Comparison of ENCODE assay signal across 8 cellular contexts in the genomic region with DNA sequence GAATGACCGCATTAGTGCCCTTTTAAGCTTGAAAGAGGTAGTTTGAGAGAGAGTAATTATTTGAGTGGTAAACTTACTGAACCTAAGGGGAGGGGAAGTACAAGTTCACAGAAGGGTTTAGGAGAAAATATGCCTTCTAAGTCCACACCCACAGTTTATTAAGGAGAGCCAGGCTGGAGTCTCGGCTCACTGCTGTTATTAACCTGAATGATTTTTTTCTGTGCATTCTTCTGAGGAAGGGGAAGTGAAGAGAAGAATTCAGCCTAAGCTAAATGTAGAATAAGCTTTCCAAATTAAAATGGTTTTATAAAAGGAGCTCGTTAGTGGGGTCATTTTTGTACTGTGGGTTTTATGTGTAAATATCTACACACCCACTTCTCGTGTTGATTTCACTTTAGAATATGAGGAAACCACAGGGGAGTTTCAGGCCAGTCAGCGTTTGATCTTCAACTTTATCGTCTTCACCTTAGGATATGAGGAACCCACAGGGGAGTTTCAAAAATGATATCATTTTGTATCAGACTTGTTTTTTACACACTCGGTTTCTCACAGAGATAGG. TPM values are rescaled to one million over a fixed set of nuclear protein-coding genes. Genes with fewer than 3 reads are reported as not detected.
DNase-seq lines count a peak whose midpoint lies in the region; ATAC-seq and TF ChIP-seq lines count a peak whose summit lies in the region.

No MANE protein-coding gene starts in this region.

- 2% methylated on average over 7 of the region's 7 CpGs for WGBS in esophagus muscularis mucosa

- no peaks in the 10 kb centered on the region for H3K27me3 ChIP-seq in left ventricle myocardium inferior (ENCODE audit: low read depth)
- no peaks in the 10 kb centered on the region for H3K27me3 ChIP-seq in esophagus muscularis mucosa
- H3K27me3 ChIP-seq in rectal smooth muscle tissue (ENCODE audit: control insufficient read depth, insufficient read depth, low read length): no peaks in the 10 kb centered on the region

- no peak for TF ChIP-seq EP300 in esophagus muscularis mucosa (IDR thresholded peaks at IDR 0.05)

- H3K4me3 ChIP-seq in left ventricle myocardium inferior: peak overlapping the region; percentile 94
- peak overlapping the region; percentile 84 to 98 (median 94) for H3K4me3 ChIP-seq in esophagus muscularis mucosa
- H3K4me3 ChIP-seq in rectal smooth muscle tissue (ENCODE audit: low read length): peak overlapping the region; percentile 98

- H3K27ac ChIP-seq in left ventricle myocardium inferior (replicated peaks) (peak overlapping the region; percentile 99), esophagus muscularis mucosa (replicated peaks in 1 of 4) (peak overlapping the region; percentile 99 to 100 (median 100)), rectal smooth muscle tissue (ENCODE audit: low read depth, low read length) (peak overlapping the region; percentile 99)

- TF ChIP-seq CTCF in left ventricle myocardium inferior (IDR thresholded peaks at IDR 0.05; ENCODE audit: borderline replicate concordance) (no peak), esophagus muscularis mucosa (IDR thresholded peaks at IDR 0.05) (no peak)

- no peaks in the 10 kb centered on the region for H3K9me3 ChIP-seq in left ventricle myocardium inferior (replicated peaks)
- no peaks in the 10 kb centered on the region for H3K9me3 ChIP-seq in esophagus muscularis mucosa

- ATAC-seq in left ventricle myocardium superior (no peak), HG03095 (IDR thresholded peaks at IDR 0.05; ENCODE audit: unreplicated experiment) (no peak), GM21786 (IDR thresholded peaks at IDR 0.05; ENCODE audit: unreplicated experiment) (no peak)

- intact Hi-C loops in left ventricle myocardium inferior (cut with micrococcal nuclease): no loop called here
- intact Hi-C loops in left ventricle myocardium superior (cut with micrococcal nuclease): no loop called here
- intact Hi-C loops in esophagus muscularis mucosa (cut with DNase I): no loop called here

- H3K9ac ChIP-seq in rectal smooth muscle tissue (ENCODE audit: low read length): peak overlapping the region; percentile 96

- H3K36me3 ChIP-seq in left ventricle myocardium inferior (peaks cover 31% of the 10 kb centered on the region), esophagus muscularis mucosa (peaks cover 9 to 30% (median 24%) of the 10 kb centered on the region in 4 donors), rectal smooth muscle tissue (ENCODE audit: control insufficient read depth, insufficient read depth, low read length) (no peaks in the 10 kb centered on the region)

- DNase-seq in left ventricle myocardium inferior (no peak), left ventricle myocardium superior (no peak), esophagus muscularis mucosa (ENCODE audit: extremely low spot score) (no peak), DMS53 (lab: John Stamatoyannopoulos, UW) (no peak)
- DNase-seq in activated CD4-positive, alpha-beta T cell treated with anti-CD3 and anti-CD28 coated beads, Interleukin-2, amount 50 U/mL, for 4 hours: peak; percentile 29 to 37

- TF ChIP-seq POLR2A in esophagus muscularis mucosa (IDR thresholded peaks at IDR 0.05; ENCODE audit: low read depth): no peak

- peaks cover 73% of the 10 kb centered on the region for H3K4me1 ChIP-seq in left ventricle myocardium inferior
- peaks cover 19 to 36% (median 31%) of the 10 kb centered on the region in 4 donors for H3K4me1 ChIP-seq in esophagus muscularis mucosa
- peaks cover 17% of the 10 kb centered on the region for H3K4me1 ChIP-seq in rectal smooth muscle tissue (ENCODE audit: control insufficient read depth, insufficient read depth, low read length)

RNA-seq across cellular contexts. Expression of a gene that starts 1.5 kb away (rescaled TPM):
- total RNA-seq in left ventricle myocardium inferior (5.4 TPM), left ventricle myocardium superior (6.4 TPM), esophagus muscularis mucosa (10 to 100 TPM in 3 of 4 donors, 1 to 10 TPM in 1; 9.6 to 17.4 (median 14.2) TPM)

RNA-seq across cellular contexts. Expression of a gene that starts 5.1 kb away (rescaled TPM):
- total RNA-seq in left ventricle myocardium inferior (108 TPM), left ventricle myocardium superior (150 TPM), esophagus muscularis mucosa (not detected)

Comparison
In these comparisons a context has a peak if more than half of its experiments do, and no peak if none do; other contexts are left out.
1. DNase-seq: peak in activated CD4-positive, alpha-beta T cell treated with anti-CD3 and anti-CD28 coated beads, Interleukin-2, amount 50 U/mL, for 4 hours (2 of 2); none in left ventricle myocardium inferior (single experiment), left ventricle myocardium superior (single experiment), esophagus muscularis mucosa (single experiment) and DMS53 (single experiment).
2. RNA of a gene that starts 5.1 kb away (total RNA-seq): 150 TPM in left ventricle myocardium superior (single experiment) and 108 TPM in left ventricle myocardium inferior (single experiment); not detected in esophagus muscularis mucosa; every median in the first group is over 100 times any median in the second.
3. Peak in every context shown above with its lines, with median percentiles within 50 percentile points of each other: H3K27ac ChIP-seq and H3K4me3 ChIP-seq.